10 cellular contexts compared by ENCODE assay signal in the genomic region with DNA sequence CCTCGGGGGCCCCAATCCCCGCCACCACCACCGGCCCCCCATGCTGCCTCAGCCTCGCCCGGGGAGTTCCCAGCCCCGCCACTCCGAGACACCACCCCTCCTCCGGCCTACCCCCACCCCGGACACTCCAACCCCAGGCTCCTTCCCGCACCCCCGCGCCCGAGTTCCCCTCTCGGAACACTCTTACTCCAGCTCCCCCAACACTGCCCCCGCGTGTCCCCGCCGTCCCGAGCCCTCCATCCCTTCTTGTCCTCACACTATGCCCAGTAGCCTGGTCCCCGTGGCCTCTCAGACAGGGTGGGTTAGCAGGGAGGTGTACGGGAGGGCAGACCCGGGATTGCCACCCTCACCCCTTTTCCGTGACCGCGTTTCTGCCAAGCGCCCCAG.
DNase-seq lines count a peak whose midpoint lies in the region; ATAC-seq and TF ChIP-seq lines count a peak whose summit lies in the region.
"Had no signal": no experiment of that assay in that cellular context is flagged by ENCODE, and none has a peak within 500 bp of the region (broad histone marks: within the 10 kb centered on the region; RNA-seq: fewer than 3 reads in every experiment).

No MANE protein-coding gene starts in this region.

- 54 to 86% methylated on average over 5 to 12 of the region's 26 CpGs for WGBS in esophagus squamous epithelium, 2 donors

- H3K79me2 ChIP-seq in OCI-LY1 (ENCODE audit: insufficient read depth, low read length): no peaks in the 10 kb centered on the region

- no peaks in the 10 kb centered on the region for H3K9me3 Mint-ChIP-seq in Caco-2 (ENCODE audit: unreplicated experiment)
- H3K9me3 Mint-ChIP-seq: activated CD4-positive, alpha-beta T cell treated with anti-CD3 and anti-CD28 coated beads, Interleukin-2, amount 10 ng/mL, durations not matched to agents 7 days and 5 days had no signal

- no peak for TF ChIP-seq POLR2A in esophagus squamous epithelium (IDR thresholded peaks at IDR 0.05)

- H4K20me1 ChIP-seq in OCI-LY1 (ENCODE audit: insufficient read depth, low read length): no peaks in the 10 kb centered on the region

- no peaks in the 10 kb centered on the region for H3K36me3 Mint-ChIP-seq in Caco-2 (ENCODE audit: insufficient read depth, unreplicated experiment)

- CTCF ChIA-PET in Caco-2 (lab: Charles Lee): no interaction called here

- no peak overlapping the region for H2AFZ ChIP-seq in OCI-LY1 (ENCODE audit: low read length)

- intact Hi-C loops in Caco-2 (cut with micrococcal nuclease; ENCODE audit: unreplicated experiment): no loop called here
- intact Hi-C loops in esophagus squamous epithelium (cut with DNase I): no loop called here
- intact Hi-C loops in sciatic nerve (cut with DNase I): no loop called here

- no peak overlapping the region; the same call in 1 of the 2 replicates for H3K4me2 ChIP-seq in OCI-LY1 (ENCODE audit: low read length)

- no peak overlapping the region for H3K27ac Mint-ChIP-seq in Caco-2 (ENCODE audit: unreplicated experiment)
- H3K27ac Mint-ChIP-seq: activated CD4-positive, alpha-beta T cell treated with anti-CD3 and anti-CD28 coated beads, Interleukin-2, amount 10 ng/mL, durations not matched to agents 7 days and 5 days had no signal

- POLR2A ChIA-PET in Caco-2 (lab: Charles Lee): no interaction called here

- peak; percentile 12 for ATAC-seq in sciatic nerve
- no peak for ATAC-seq in GM18873 (IDR thresholded peaks at IDR 0.05; ENCODE audit: low FRiP score, unreplicated experiment)

- H3K27ac ChIP-seq in OCI-LY1 (ENCODE audit: low read depth, low read length, poor library complexity, severe bottlenecking) (no peak overlapping the region), esophagus squamous epithelium (no peak overlapping the region)

- H3K36me3 ChIP-seq in Caco-2 (ENCODE audit: control insufficient read depth, insufficient read depth, low read length): no peaks in the 10 kb centered on the region
- no peaks in the 10 kb centered on the region for H3K36me3 ChIP-seq in OCI-LY1 (ENCODE audit: insufficient read depth, low read length)
- no peaks in the 10 kb centered on the region for H3K36me3 ChIP-seq in esophagus squamous epithelium

- H3K9me2 ChIP-seq in OCI-LY1 (ENCODE audit: low read depth, low read length): no peaks in the 10 kb centered on the region

- DNase-seq in Caco-2 (no peak), esophagus squamous epithelium (lab: John Stamatoyannopoulos, UW) (no peak), sciatic nerve (ENCODE audit: low spot score) (no peak), DMS79 (lab: John Stamatoyannopoulos, UW) (no peak), kidney tubule cell (ENCODE audit: low spot score) (no peak), HCEC 1CT (no peak)
- DNase-seq: activated CD4-positive, alpha-beta T cell treated with anti-CD3 and anti-CD28 coated beads, Interleukin-2, amount 10 ng/mL, durations not matched to agents 7 days and 5 days; DMS79 treated with DMSO at 0.1 percent for 48 hours had no signal

- H3K4me1 ChIP-seq in Caco-2 (peaks cover 31% of the 10 kb centered on the region), OCI-LY1 (ENCODE audit: insufficient read depth, low read length, severe bottlenecking) (no peaks in the 10 kb centered on the region), esophagus squamous epithelium (peaks cover 0 to 16% (median 0%) of the 10 kb centered on the region in 3 donors)

- no peaks in the 10 kb centered on the region for H3K27me3 Mint-ChIP-seq in Caco-2 (ENCODE audit: insufficient read depth, unreplicated experiment)

- H3K9ac ChIP-seq in OCI-LY1 (ENCODE audit: low read length): no peak overlapping the region

- H3K4me3 Mint-ChIP-seq in Caco-2 (ENCODE audit: unreplicated experiment): peak overlapping the region; percentile 63

- H3K9me3 ChIP-seq in Caco-2 (no peaks in the 10 kb centered on the region), OCI-LY1 (ENCODE audit: low read length) (no peaks in the 10 kb centered on the region), esophagus squamous epithelium (no peaks in the 10 kb centered on the region)

- H3K4me3 ChIP-seq in Caco-2 (ENCODE audit: low read depth, low read length) (peak overlapping the region; percentile 34; the same call in 1 of the 2 replicates), OCI-LY1 (ENCODE audit: low read depth, low read length, poor library complexity, severe bottlenecking) (peak overlapping the region; percentile 29), esophagus squamous epithelium (peak overlapping the region in 3 of 4 donors; percentile 30 to 61 (median 46))

- no TSS peak for BruUV-seq in Caco-2 (replicated peaks; lab: Mats Ljungman, UMichigan)

- no peaks in the 10 kb centered on the region for H3K27me3 ChIP-seq in Caco-2 (replicated peaks; ENCODE audit: control insufficient read depth, insufficient read depth, low read length)
- H3K27me3 ChIP-seq in OCI-LY1 (ENCODE audit: insufficient read depth, low read length): no peaks in the 10 kb centered on the region
- peaks cover 0 to 16% (median 0%) of the 10 kb centered on the region in 4 donors for H3K27me3 ChIP-seq in esophagus squamous epithelium

- no peak for TF ChIP-seq CTCF in Caco-2 (IDR thresholded peaks at IDR 0.05; ENCODE audit: insufficient read depth in 1 of 2, low read depth in 1 of 2, low read length in 1 of 2, severe bottlenecking in 1 of 2, unreplicated experiment in 1 of 2)
- no peak for TF ChIP-seq CTCF in OCI-LY1 (IDR thresholded peaks at IDR 0.05; ENCODE audit: low read length)
- TF ChIP-seq CTCF in esophagus squamous epithelium (IDR thresholded peaks at IDR 0.05): no peak

- H3F3A ChIP-seq in OCI-LY1 (ENCODE audit: insufficient read depth, low read length): no peaks in the 10 kb centered on the region

- peaks cover 8% of the 10 kb centered on the region for H3K4me1 Mint-ChIP-seq in Caco-2 (ENCODE audit: low read depth, unreplicated experiment)
